Comparison of ENCODE assay signal across 1 cellular context in genomic region chr17:82105882-82106696, GRCh38.
A peak's percentile ranks its signal among the peaks of the same experiment; 100 is the strongest.
TF ChIP-seq lines count a peak whose summit lies in the region.

No MANE protein-coding gene starts in this region.

TF ChIP-seq in HepG2, 621 proteins besides CTCF, POLR2A, EP300 and RAD21 (continued from another document and continues in another):
- TF ChIP-seq E2F1 (CRISPR knock-in tag; IDR thresholded peaks at IDR 0.05), result no peak
- 0 out of 2 replicates have a peak, but pooled peaks have one; percentile 5 for TF ChIP-seq ATF3 (CRISPR knock-in tag; IDR thresholded peaks at IDR 0.05)
- 0 out of 2 replicates have a peak, but pooled peaks have one; percentile 52 for TF ChIP-seq ZNF691 (CRISPR knock-in tag; IDR thresholded peaks at IDR 0.05; ENCODE audit: borderline replicate concordance, low read depth)
- peak; percentile 35 for TF ChIP-seq NFYB (CRISPR knock-in tag; IDR thresholded peaks at IDR 0.05)
- TF ChIP-seq ZSCAN29 (CRISPR knock-in tag; conservative IDR thresholded peaks at IDR 0.05), result 0 out of 2 replicates have a peak, but pooled peaks have one; percentile 30
- 0 out of 2 replicates have a peak, but pooled peaks have one; percentile 69 for TF ChIP-seq PLSCR1 (CRISPR knock-in tag; IDR thresholded peaks at IDR 0.05; ENCODE audit: borderline replicate concordance)
- no peak for TF ChIP-seq HCFC1 (IDR thresholded peaks at IDR 0.05; ENCODE audit: low read depth, low read length)
- no peak for TF ChIP-seq PREB (CRISPR knock-in tag; IDR thresholded peaks at IDR 0.05)
- TF ChIP-seq NCOA5 (CRISPR knock-in tag; IDR thresholded peaks at IDR 0.05), result no peak
- TF ChIP-seq CREBL2 (CRISPR knock-in tag; IDR thresholded peaks at IDR 0.05; ENCODE audit: borderline replicate concordance), result no peak; the same call in 1 of the 2 replicates
- 0 out of 2 replicates have a peak, but pooled peaks have one; percentile 54 for TF ChIP-seq ZBTB46 (CRISPR knock-in tag; IDR thresholded peaks at IDR 0.05; ENCODE audit: borderline replicate concordance)
- peak; percentile 61 for TF ChIP-seq SKI (IDR thresholded peaks at IDR 0.05; ENCODE audit: partially characterized antibody)
- TF ChIP-seq IKZF5 (CRISPR knock-in tag; IDR thresholded peaks at IDR 0.05), result peak; percentile 92
- TF ChIP-seq STAT5B (CRISPR knock-in tag; IDR thresholded peaks at IDR 0.05), result peak; percentile 70; the same call in 1 of the 2 replicates
- no peak; the same call in 1 of the 2 replicates for TF ChIP-seq ZNF652 (CRISPR knock-in tag; IDR thresholded peaks at IDR 0.05; ENCODE audit: borderline replicate concordance, low read depth)
- no peak; the same call in 1 of the 2 replicates for TF ChIP-seq ONECUT2 (CRISPR knock-in tag; IDR thresholded peaks at IDR 0.05)
- no peak for TF ChIP-seq TRIM24 (CRISPR knock-in tag; IDR thresholded peaks at IDR 0.05)
- TF ChIP-seq GABPA (IDR thresholded peaks at IDR 0.05; ENCODE audit: low read depth, low read length), result no peak
- peak; percentile 85 for TF ChIP-seq GABPA (CRISPR knock-in tag; IDR thresholded peaks at IDR 0.05; ENCODE audit: low read depth)
- TF ChIP-seq CEBPB (IDR thresholded peaks at IDR 0.05; ENCODE audit: borderline replicate concordance, low read depth, low read length), result peak; percentile 79
- TF ChIP-seq ZC3H4 (CRISPR knock-in tag; IDR thresholded peaks at IDR 0.05; ENCODE audit: borderline replicate concordance), result 0 out of 2 replicates have a peak, but pooled peaks have one; percentile 50
- TF ChIP-seq ZNF18 (CRISPR knock-in tag; IDR thresholded peaks at IDR 0.05; ENCODE audit: insufficient replicate concordance), result no peak
- peak; percentile 71 for TF ChIP-seq ZFP36L1 (CRISPR knock-in tag; IDR thresholded peaks at IDR 0.05)
- TF ChIP-seq BRF2 (CRISPR knock-in tag; IDR thresholded peaks at IDR 0.05), result peak; percentile 68; the same call in 1 of the 2 replicates
- TF ChIP-seq HOXA9 (CRISPR knock-in tag; IDR thresholded peaks at IDR 0.05; ENCODE audit: borderline replicate concordance), result no peak
- peak; percentile 92 for TF ChIP-seq KDM5B (CRISPR knock-in tag; IDR thresholded peaks at IDR 0.05; ENCODE audit: borderline replicate concordance)
- TF ChIP-seq ZNF513 (CRISPR knock-in tag; conservative IDR thresholded peaks at IDR 0.05), result no peak
- TF ChIP-seq ZBTB2 (CRISPR knock-in tag; IDR thresholded peaks at IDR 0.05; ENCODE audit: low read depth), result 0 out of 2 replicates have a peak, but pooled peaks have one; percentile 38
- peak; percentile 94; the same call in 1 of the 2 replicates for TF ChIP-seq ZMAT3 (CRISPR knock-in tag; conservative IDR thresholded peaks at IDR 0.05)
- peak; percentile 80 for TF ChIP-seq ZXDC (CRISPR knock-in tag; IDR thresholded peaks at IDR 0.05)
- TF ChIP-seq ZFP82 (CRISPR knock-in tag; IDR thresholded peaks at IDR 0.05; ENCODE audit: borderline replicate concordance), result no peak
- TF ChIP-seq ZBTB4 (CRISPR knock-in tag; IDR thresholded peaks at IDR 0.05; ENCODE audit: borderline replicate concordance), result no peak
